Comparison of ENCODE assay signal across 21 cellular contexts in genomic region chr2:55422876-55423275, GRCh38.
"Had no signal": no experiment of that assay in that cellular context is flagged by ENCODE, and none has a peak within 500 bp of the region (broad histone marks: within the 10 kb centered on the region; RNA-seq: fewer than 3 reads in every experiment).

No MANE protein-coding gene starts in this region.

- H3K4me3 Mint-ChIP-seq: activated CD4-positive, alpha-beta T cell treated with anti-CD3 and anti-CD28 coated beads, Interleukin-2, amount 10 ng/mL, durations not matched to agents 24 days and 14 days; activated CD8-positive, alpha-beta memory T cell treated with anti-CD3 and anti-CD28 coated beads, Interleukin-2, amount 10 ng/mL, durations not matched to agents 7 days and 5 days; activated CD8-positive, alpha-beta T cell treated with anti-CD3 and anti-CD28 coated beads for 36 hours; activated naive CD4-positive, alpha-beta T cell treated with anti-CD3 and anti-CD28 coated beads, Interleukin-2, amount 10 ng/mL, durations not matched to agents 7 days and 5 days; immature natural killer cell; mesothelial cell of epicardium; T-helper 17 cell had no signal

- H3K9me3 ChIP-seq: left lung, prostate gland, spleen, upper lobe of left lung had no signal

- H3K9me3 Mint-ChIP-seq: activated CD4-positive, alpha-beta T cell treated with anti-CD3 and anti-CD28 coated beads, Interleukin-2, amount 10 ng/mL, durations not matched to agents 24 days and 14 days; activated CD8-positive, alpha-beta T cell treated with anti-CD3 and anti-CD28 coated beads for 36 hours; activated naive CD4-positive, alpha-beta T cell treated with anti-CD3 and anti-CD28 coated beads, Interleukin-2, amount 10 ng/mL, durations not matched to agents 7 days and 5 days; immature natural killer cell; mesothelial cell of epicardium; naive thymus-derived CD8-positive, alpha-beta T cell had no signal

- H3K36me3 Mint-ChIP-seq: activated CD8-positive, alpha-beta memory T cell treated with anti-CD3 and anti-CD28 coated beads, Interleukin-2, amount 10 ng/mL, durations not matched to agents 7 days and 5 days; activated naive CD4-positive, alpha-beta T cell treated with anti-CD3 and anti-CD28 coated beads, Interleukin-2, amount 10 ng/mL, durations not matched to agents 7 days and 5 days; immature natural killer cell; mesothelial cell of epicardium; naive thymus-derived CD8-positive, alpha-beta T cell had no signal

- H3K4me1 ChIP-seq: prostate gland had no signal

- H3K4me2 ChIP-seq: hepatocyte had no signal

- H3K27ac Mint-ChIP-seq: activated CD4-positive, alpha-beta T cell treated with anti-CD3 and anti-CD28 coated beads, Interleukin-2, amount 10 ng/mL, durations not matched to agents 24 days and 14 days; activated CD8-positive, alpha-beta memory T cell treated with anti-CD3 and anti-CD28 coated beads, Interleukin-2, amount 10 ng/mL, durations not matched to agents 7 days and 5 days; activated CD8-positive, alpha-beta T cell treated with anti-CD3 and anti-CD28 coated beads for 36 hours; activated naive CD4-positive, alpha-beta T cell treated with anti-CD3 and anti-CD28 coated beads, Interleukin-2, amount 10 ng/mL, durations not matched to agents 7 days and 5 days; immature natural killer cell; mesothelial cell of epicardium; T-helper 17 cell had no signal

- DNase-seq: activated CD4-positive, alpha-beta T cell treated with anti-CD3 and anti-CD28 coated beads, Interleukin-2, amount 10 ng/mL, durations not matched to agents 24 days and 14 days; activated CD8-positive, alpha-beta memory T cell treated with anti-CD3 and anti-CD28 coated beads, Interleukin-2, amount 10 ng/mL, durations not matched to agents 7 days and 5 days; activated CD8-positive, alpha-beta T cell treated with anti-CD3 and anti-CD28 coated beads for 36 hours; activated effector memory CD4-positive, alpha-beta T cell treated with anti-CD3 and anti-CD28 coated beads, Interleukin-2, amount 50 U/mL, for 16 hours; activated naive CD4-positive, alpha-beta T cell treated with anti-CD3 and anti-CD28 coated beads, Interleukin-2, amount 10 ng/mL, durations not matched to agents 7 days and 5 days; activated T-cell treated with anti-CD3 and anti-CD28 coated beads for 4 hours; amygdala; effector CD4-positive, alpha-beta T cell; erythroblast; immature natural killer cell; kidney glomerular epithelial cell; left lung; naive thymus-derived CD8-positive, alpha-beta T cell; spleen; stimulated activated CD4-positive, alpha-beta T cell treated with anti-CD3 and anti-CD28 coated beads, Interleukin-4, amount 100 ng/mL, for 1 hour; stimulated activated naive CD4-positive, alpha-beta T cell; T-helper 17 cell; upper lobe of left lung had no signal

- H3K4me3 ChIP-seq: hepatocyte, left lung, prostate gland, spleen, upper lobe of left lung had no signal

- H3K27ac ChIP-seq: left lung, prostate gland, spleen, upper lobe of left lung had no signal

- ATAC-seq: activated CD8-positive, alpha-beta memory T cell treated with anti-CD3 and anti-CD28 coated beads, Interleukin-2, amount 10 ng/mL, durations not matched to agents 7 days and 5 days; activated CD8-positive, alpha-beta T cell treated with anti-CD3 and anti-CD28 coated beads for 36 hours; left lung; naive thymus-derived CD8-positive, alpha-beta T cell; T-helper 17 cell had no signal

- H3K36me3 ChIP-seq: left lung, prostate gland, spleen, upper lobe of left lung had no signal

- H3K27me3 ChIP-seq: hepatocyte, left lung, spleen, upper lobe of left lung had no signal

- H3K27me3 Mint-ChIP-seq: activated CD8-positive, alpha-beta T cell treated with anti-CD3 and anti-CD28 coated beads for 36 hours had no signal
